ENCODE assay signal across 19 cellular contexts in genomic region chr2:203592470-203592869, GRCh38. TPM values are rescaled to one million over a fixed set of nuclear protein-coding genes. Genes with fewer than 3 reads are reported as not detected.
DNase-seq lines count a peak whose midpoint lies in the region; ATAC-seq and TF ChIP-seq lines count a peak whose summit lies in the region.
"Had no signal": no experiment of that assay in that cellular context is flagged by ENCODE, and none has a peak within 500 bp of the region (broad histone marks: within the 10 kb centered on the region; RNA-seq: fewer than 3 reads in every experiment).

No MANE protein-coding gene starts in this region.

- H3F3A ChIP-seq in OCI-LY1 (ENCODE audit: insufficient read depth, low read length): no peaks in the 10 kb centered on the region

- no peaks in the 10 kb centered on the region for H3K9me2 ChIP-seq in OCI-LY1 (ENCODE audit: low read depth, low read length)
- H3K9me2 ChIP-seq: SK-N-SH had no signal

- no peak for TF ChIP-seq CTCF in DND-41 (IDR thresholded peaks at IDR 0.05; ENCODE audit: borderline replicate concordance, extremely low read depth, low read length, poor library complexity, severe bottlenecking)
- no peak for TF ChIP-seq CTCF in OCI-LY1 (IDR thresholded peaks at IDR 0.05; ENCODE audit: low read length)
- TF ChIP-seq CTCF in thoracic aorta (IDR thresholded peaks at IDR 0.05): no peak

- ATAC-seq in DND-41 (ENCODE audit: insufficient read depth, low read depth): no peak
- peak; percentile 83 for ATAC-seq in left colon
- ATAC-seq in thoracic aorta (ENCODE audit: insufficient number of reproducible peaks, low FRiP score, low read depth): no peak
- ATAC-seq in GM21737 (IDR thresholded peaks at IDR 0.05; ENCODE audit: unreplicated experiment): no peak
- no peak for ATAC-seq in GM21825 (IDR thresholded peaks at IDR 0.05; ENCODE audit: unreplicated experiment)
- ATAC-seq: PC-3 had no signal

- H3K4me2 ChIP-seq in DND-41 (ENCODE audit: insufficient read depth, low read length) (no peak overlapping the region), OCI-LY1 (ENCODE audit: low read length) (no peak overlapping the region)

- H3K27ac ChIP-seq in DND-41 (ENCODE audit: low read length) (no peak overlapping the region), OCI-LY1 (ENCODE audit: low read depth, low read length, poor library complexity, severe bottlenecking) (peak overlapping the region; percentile 45), thoracic aorta (peak overlapping the region; percentile 33 to 59)

- H3K9me3 ChIP-seq in DND-41 (ENCODE audit: insufficient read depth, low read length, severe bottlenecking) (no peaks in the 10 kb centered on the region), OCI-LY1 (ENCODE audit: low read length) (no peaks in the 10 kb centered on the region), thoracic aorta (no peaks in the 10 kb centered on the region)
- H3K9me3 ChIP-seq: HAP-1, SK-N-SH had no signal

- no peaks in the 10 kb centered on the region for H4K20me1 ChIP-seq in DND-41 (ENCODE audit: insufficient read depth, low read length)
- H4K20me1 ChIP-seq in OCI-LY1 (ENCODE audit: insufficient read depth, low read length): no peaks in the 10 kb centered on the region

- H3K27me3 ChIP-seq in DND-41 (ENCODE audit: insufficient read depth, low read length, poor library complexity): no peaks in the 10 kb centered on the region
- no peaks in the 10 kb centered on the region for H3K27me3 ChIP-seq in OCI-LY1 (ENCODE audit: insufficient read depth, low read length)
- H3K27me3 ChIP-seq in thoracic aorta (replicated peaks; ENCODE audit: insufficient read depth): no peaks in the 10 kb centered on the region

- intact Hi-C loops in left colon (cut with DNase I, micrococcal nuclease): no loop called here

- H3K36me3 ChIP-seq in DND-41 (ENCODE audit: insufficient read depth, low read length) (no peaks in the 10 kb centered on the region), OCI-LY1 (ENCODE audit: insufficient read depth, low read length) (no peaks in the 10 kb centered on the region), thoracic aorta (no peaks in the 10 kb centered on the region)
- H3K36me3 ChIP-seq: HAP-1 had no signal

- H3K79me2 ChIP-seq in DND-41 (ENCODE audit: insufficient read depth, low read length) (no peaks in the 10 kb centered on the region), OCI-LY1 (ENCODE audit: insufficient read depth, low read length) (no peaks in the 10 kb centered on the region)

- H2AFZ ChIP-seq in DND-41 (ENCODE audit: low read depth, low read length) (0 out of 2 replicates have a peak overlapping the region, but pooled peaks have one; percentile 15), OCI-LY1 (ENCODE audit: low read length) (no peak overlapping the region)

- H3K9ac ChIP-seq in DND-41 (ENCODE audit: low read depth, low read length) (no peak overlapping the region), OCI-LY1 (ENCODE audit: low read length) (no peak overlapping the region)
- H3K9ac ChIP-seq: SK-N-SH had no signal

- H3K4me1 ChIP-seq in DND-41 (ENCODE audit: insufficient read depth, low read length): no peaks in the 10 kb centered on the region
- peaks cover 18% of the 10 kb centered on the region for H3K4me1 ChIP-seq in OCI-LY1 (ENCODE audit: insufficient read depth, low read length, severe bottlenecking)
- H3K4me1 ChIP-seq in thoracic aorta (ENCODE audit: control insufficient read depth in 1 of 2, low read depth in 2 of 2): peaks cover 10 to 28% of the 10 kb centered on the region in 2 donors
- H3K4me1 ChIP-seq: HAP-1 had no signal

- DNase-seq in DND-41 (no peak), left colon (no peak), thoracic aorta (ENCODE audit: low spot score) (no peak), GM19240 (ENCODE audit: insufficient read length, low spot score) (no peak)
- DNase-seq: CD4-positive, CD25-positive, alpha-beta regulatory T cell; COR-L47; GF-D8; KG1; NCI-H1694 treated with DMSO at 0.1 percent for 48 hours; NCI-H774; PC-3; RPMI8226; SHP77 treated with DMSO at 0.1 percent for 48 hours; SK-N-SH had no signal

- no peak overlapping the region for H3K4me3 ChIP-seq in DND-41 (ENCODE audit: low read depth in 1 of 2, low read length in 2 of 2)
- H3K4me3 ChIP-seq in OCI-LY1 (ENCODE audit: low read depth, low read length, poor library complexity, severe bottlenecking): no peak overlapping the region
- H3K4me3 ChIP-seq in thoracic aorta: no peak overlapping the region
- H3K4me3 ChIP-seq: HAP-1 had no signal

RNA-seq across cellular contexts. Expression of gene RAPH1, which starts 57.4 kb away (rescaled TPM):
- total RNA-seq in left colon: 10 to 100 TPM; 47.4 to 55.1 TPM
- 10 to 100 TPM; 44.8 to 86.8 TPM for total RNA-seq in thoracic aorta
- total RNA-seq: B cell had no signal
